In genomic region chr10:3255616-3256015, GRCh38 we compare ENCODE assay signal across 18 cellular contexts.
"Had no signal": no experiment of that assay in that cellular context is flagged by ENCODE, and none has a peak within 500 bp of the region (broad histone marks: within the 10 kb centered on the region; RNA-seq: fewer than 3 reads in every experiment).

No MANE protein-coding gene starts in this region.

- DNase-seq: KBM-7, MV-4-11, NCI-H1048, NCI-H1105, NCI-H1436 treated with DMSO at 0.1 percent for 48 hours, NCI-H1694, NCI-H187 treated with DMSO at 0.1 percent for 48 hours, NCI-H2029 treated with DMSO at 0.1 percent for 48 hours, NCI-H2171, NCI-H226, NCI-H446, NCI-H510A, NCI-H524 treated with DMSO at 0.1 percent for 48 hours, NCI-H774, Right ventricle myocardium superior, RPMI8226, SIG-M5 had no signal

- ATAC-seq: SK-N-SH treated with all-trans-retinoic acid at 6 μM for 48 hours had no signal
